Comparison of ENCODE assay signal across 10 cellular contexts in genomic region chr7:22586806-22587180, GRCh38.
A peak's percentile ranks its signal among the peaks of the same experiment; 100 is the strongest.
DNase-seq lines count a peak whose midpoint lies in the region; ATAC-seq, FAIRE-seq and TF ChIP-seq lines count a peak whose summit lies in the region.
"Had no signal": no experiment of that assay in that cellular context is flagged by ENCODE, and none has a peak within 500 bp of the region (broad histone marks: within the 10 kb centered on the region; RNA-seq: fewer than 3 reads in every experiment).

No MANE protein-coding gene starts in this region.

- H3K4me2 ChIP-seq in HepG2 (ENCODE audit: low read depth, low read length) = no peak overlapping the region

- TF ChIP-seq EP300 in HepG2 (IDR thresholded peaks at IDR 0.05; ENCODE audit: low read depth in 2 of 2, low read length in 2 of 2) (no peak), HepG2 (CRISPR knock-in tag; IDR thresholded peaks at IDR 0.05; ENCODE audit: borderline replicate concordance) (no peak)

- H3K27me3 Mint-ChIP-seq in brain = no peaks in the 10 kb centered on the region

- H3K9ac ChIP-seq in HUES64 (ENCODE audit: low read depth, low read length) = no peak overlapping the region
- H3K9ac ChIP-seq in HepG2 (ENCODE audit: insufficient read depth, low read depth, low read length) = no peak overlapping the region

- H3K9me3 ChIP-seq in HUES64 (ENCODE audit: insufficient read depth, low read depth, low read length) (no peaks in the 10 kb centered on the region), HepG2 (ENCODE audit: low read length) (no peaks in the 10 kb centered on the region)

- no peak for TF ChIP-seq RAD21 in HepG2 (CRISPR knock-in tag; IDR thresholded peaks at IDR 0.05)

- DNase-seq in BJ (ENCODE audit: low read depth) (no peak), HepG2 (ENCODE audit: low spot score) (peak; percentile 21), NK-92 (lab: John Stamatoyannopoulos, UW; ENCODE audit: unreplicated experiment) (no peak), NCI-H1436 (lab: John Stamatoyannopoulos, UW) (no peak), DMS79 (lab: John Stamatoyannopoulos, UW) (no peak)
- DNase-seq: aorta had no signal

- no peak for FAIRE-seq in HepG2 (lab: Jason Lieb, UNC)
- FAIRE-seq: GM12878 had no signal

- intact Hi-C loops in HepG2 (cut with micrococcal nuclease; ENCODE audit: unreplicated experiment) = no loop called here

- H3K27ac Mint-ChIP-seq in brain = peak overlapping the region in 1 of 5 experiments; percentile 62

- no peaks in the 10 kb centered on the region for H3K36me3 ChIP-seq in BJ (ENCODE audit: control insufficient read depth, insufficient read depth, low read length)
- H3K36me3 ChIP-seq in HUES64 (ENCODE audit: insufficient read depth, low read length) = no peaks in the 10 kb centered on the region
- no peaks in the 10 kb centered on the region for H3K36me3 ChIP-seq in HepG2 (replicated peaks in 1 of 2; ENCODE audit: control insufficient read depth in 1 of 2, insufficient read depth in 2 of 2, low read length in 2 of 2)

- H3K27ac ChIP-seq in HUES64 (ENCODE audit: low read depth, low read length) (peak overlapping the region; percentile 27; the same call in 1 of the 2 replicates), HepG2 (ENCODE audit: extremely low read length, insufficient read depth, low read length) (no peak overlapping the region)

- ATAC-seq in HepG2 (peak; percentile 88), GM18511 (IDR thresholded peaks at IDR 0.05; ENCODE audit: unreplicated experiment) (no peak)
- ATAC-seq: GM12878 had no signal

- no peak for TF ChIP-seq POLR2A in HepG2 (IDR thresholded peaks at IDR 0.05; ENCODE audit: insufficient read depth in 1 of 2, low read depth in 2 of 2, low read length in 2 of 2)

- peaks cover 37% of the 10 kb centered on the region for H3K4me1 Mint-ChIP-seq in brain

- H3K4me3 Mint-ChIP-seq in brain = no peak overlapping the region

- in situ Hi-C loops in HepG2 (cut with HindIII; ENCODE audit: extremely low pct_ligation_motif_present, low pct_unique_long_range_greater_than_20kb) = no loop called here

- TF ChIP-seq CTCF in BJ (IDR thresholded peaks at IDR 0.05; ENCODE audit: insufficient read depth, low read depth, low read length) (peak; percentile 63), brain (conservative IDR thresholded peaks at IDR 0.05) (peak; percentile 19 to 39), HepG2 (CRISPR knock-in tag; IDR thresholded peaks at IDR 0.05) (peak; percentile 68)

- H3K36me3 Mint-ChIP-seq in brain = no peaks in the 10 kb centered on the region

- H2AFZ ChIP-seq in HepG2 (ENCODE audit: low read length) = no peak overlapping the region

- H3K9me3 Mint-ChIP-seq in brain = no peaks in the 10 kb centered on the region

- POLR2A ChIA-PET in BJ (lab: Charles Lee) (no interaction called here), HepG2 (lab: Yijun Ruan, JAX) (no interaction called here)

- no peaks in the 10 kb centered on the region for H4K20me1 ChIP-seq in HepG2 (ENCODE audit: insufficient read depth, low read length)

- H3K79me2 ChIP-seq in HepG2 (ENCODE audit: insufficient read depth, low read length) = no peaks in the 10 kb centered on the region

- H3K4me1 ChIP-seq in HUES64 (ENCODE audit: insufficient read depth, low read length) = peaks cover 31% of the 10 kb centered on the region
- 0 out of 2 replicates have a peak, but pooled peaks cover 5% of the 10 kb centered on the region for H3K4me1 ChIP-seq in HepG2 (ENCODE audit: insufficient read depth, low read length)

- H3K4me3 ChIP-seq in BJ (ENCODE audit: low read depth, low read length) = no peak overlapping the region
- H3K4me3 ChIP-seq in HUES64 (ENCODE audit: low read length) = no peak overlapping the region
- no peak overlapping the region for H3K4me3 ChIP-seq in HepG2 (replicated peaks in 1 of 3; ENCODE audit: insufficient read depth in 1 of 3, low read depth in 2 of 3, low read length in 3 of 3)
- H3K4me3 ChIP-seq: GM12878 had no signal

- CTCF ChIA-PET in BJ (lab: Yijun Ruan, JAX) (interaction anchor here (0.6 to 3.9 kb wide), 14 partner anchors 9 to 196 kb away, joined by 3 to 23 read pairs (median 4); no protein-coding TSS in a partner anchor), HepG2 (lab: Yijun Ruan, JAX; ENCODE audit: low intra/inter-chr PET ratio, low total read pairs) (no interaction called here)

- no peaks in the 10 kb centered on the region for H3K27me3 ChIP-seq in BJ (ENCODE audit: control insufficient read depth, insufficient read depth, low read length)
- no peaks in the 10 kb centered on the region for H3K27me3 ChIP-seq in HUES64 (ENCODE audit: insufficient read depth, low read length)
- no peaks in the 10 kb centered on the region for H3K27me3 ChIP-seq in HepG2 (ENCODE audit: control insufficient read depth in 1 of 2, insufficient read depth in 2 of 2, low read length in 2 of 2)

- BruUV-seq in HepG2 (replicated peaks; lab: Mats Ljungman, UMichigan) = no TSS peak

TF ChIP-seq in HepG2, 621 proteins besides CTCF, POLR2A, EP300 and RAD21 (continues in another document):
- TF ChIP-seq CSRNP2 (CRISPR knock-in tag; conservative IDR thresholded peaks at IDR 0.05; ENCODE audit: low read depth) (no peak), HDAC2 (CRISPR knock-in tag; IDR thresholded peaks at IDR 0.05) (no peak), U2AF2 (IDR thresholded peaks at IDR 0.05; ENCODE audit: low read depth, low read length) (no peak), SMC3 (IDR thresholded peaks at IDR 0.05; ENCODE audit: low read length) (0 out of 2 replicates have a peak, but pooled peaks have one; percentile 20), FOXA1 (IDR thresholded peaks at IDR 0.05) (no peak), FOXA1 (CRISPR knock-in tag; IDR thresholded peaks at IDR 0.05) (peak; percentile 57), TEAD3 (CRISPR knock-in tag; optimal IDR thresholded peaks at IDR 0.05; ENCODE audit: borderline replicate concordance) (peak; percentile 99), MTA3 (CRISPR knock-in tag; IDR thresholded peaks at IDR 0.05) (no peak), U2AF1 (optimal IDR thresholded peaks at IDR 0.05; ENCODE audit: low read depth, low read length) (no peak), RBM22 (optimal IDR thresholded peaks at IDR 0.05; ENCODE audit: low read length) (no peak), ONECUT2 (CRISPR knock-in tag; IDR thresholded peaks at IDR 0.05) (no peak), PHF5A (CRISPR knock-in tag; IDR thresholded peaks at IDR 0.05; ENCODE audit: low read depth, unreplicated experiment) (no peak), FOXA3 (CRISPR knock-in tag; IDR thresholded peaks at IDR 0.05) (peak; percentile 47), TIGD3 (CRISPR knock-in tag; IDR thresholded peaks at IDR 0.05; ENCODE audit: borderline replicate concordance) (no peak), ZEB1 (IDR thresholded peaks at IDR 0.05; ENCODE audit: insufficient replicate concordance, low read depth) (no peak), MIXL1 (CRISPR knock-in tag; IDR thresholded peaks at IDR 0.05) (no peak), GTF2F1 (IDR thresholded peaks at IDR 0.05; ENCODE audit: low read length) (no peak), STAG1 (CRISPR knock-in tag; IDR thresholded peaks at IDR 0.05) (peak; percentile 19; the same call in 1 of the 2 replicates), DR1 (CRISPR knock-in tag; IDR thresholded peaks at IDR 0.05) (no peak)
